17 cellular contexts compared by ENCODE assay signal in the genomic region with DNA sequence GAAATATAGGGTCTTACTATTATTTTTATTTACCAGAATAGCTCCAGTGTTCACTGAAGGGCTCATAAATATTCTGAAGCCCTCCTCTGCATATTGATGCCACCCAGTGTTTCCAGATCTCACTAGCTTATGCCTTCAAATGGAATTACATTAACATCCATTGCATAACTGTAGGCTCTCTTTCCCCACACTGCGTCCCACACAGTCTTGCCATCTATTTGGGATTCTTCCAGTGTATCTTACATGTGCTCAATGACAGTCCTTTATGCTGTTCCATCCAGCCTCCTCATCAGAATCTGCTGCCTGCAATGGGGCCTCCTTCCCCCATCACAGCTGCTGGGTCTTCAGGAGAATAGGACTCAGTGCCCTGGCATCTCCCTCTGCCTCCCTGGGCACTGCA.
"Had no signal": no experiment of that assay in that cellular context is flagged by ENCODE, and none has a peak within 500 bp of the region (broad histone marks: within the 10 kb centered on the region; RNA-seq: fewer than 3 reads in every experiment).

No MANE protein-coding gene starts in this region.

- H3K27ac ChIP-seq: neutrophil, pancreas, psoas muscle, stomach, transverse colon had no signal

- ATAC-seq: activated CD8-positive, alpha-beta T cell treated with anti-CD3 and anti-CD28 coated beads, Interleukin-2, amount 10 ng/mL, durations not matched to agents 7 days and 5 days; right cardiac atrium had no signal

- H3K4me1 ChIP-seq: gastrocnemius medialis, pancreas, stomach, transverse colon had no signal

- DNase-seq: activated CD4-positive, alpha-beta T cell treated with anti-CD3 and anti-CD28 coated beads for 1 hour; activated CD4-positive, alpha-beta T cell treated with anti-CD3 and anti-CD28 coated beads, Interleukin-2, amount 50 U/mL, for 1 hour; activated CD8-positive, alpha-beta T cell treated with anti-CD3 and anti-CD28 coated beads, Interleukin-2, amount 10 ng/mL, durations not matched to agents 7 days and 5 days; activated gamma-delta T cell treated with Interleukin-2 at 50 U/mL for 16 hours; dermis blood vessel endothelial cell; effector memory CD4-positive, alpha-beta T cell; gastrocnemius medialis; hippocampal formation; pancreas; psoas muscle; right cardiac atrium; stimulated activated CD4-positive, alpha-beta T cell treated with anti-CD3 and anti-CD28 coated beads, Interleukin-1b, Interleukin-23, amount 100 ng/mL, for 48 hours; stomach; T-helper 1 cell; T-helper 9 cell; transverse colon had no signal

- H3K4me3 ChIP-seq: gastrocnemius medialis, pancreas, psoas muscle, stomach, transverse colon had no signal

- H3K27me3 ChIP-seq: gastrocnemius medialis, neutrophil, pancreas, stomach, transverse colon had no signal

- H3K9me3 ChIP-seq: gastrocnemius medialis, neutrophil, pancreas, psoas muscle, stomach, transverse colon had no signal

- H3K36me3 ChIP-seq: gastrocnemius medialis, neutrophil, pancreas, stomach, transverse colon had no signal
